Comparison of ENCODE assay signal across 25 cellular contexts in genomic region chr13:20399961-20400360, GRCh38.
"Had no signal": no experiment of that assay in that cellular context is flagged by ENCODE, and none has a peak within 500 bp of the region (broad histone marks: within the 10 kb centered on the region; RNA-seq: fewer than 3 reads in every experiment).

No MANE protein-coding gene starts in this region.

- ATAC-seq: activated CD8-positive, alpha-beta T cell treated with anti-CD3 and anti-CD28 coated beads, Interleukin-2, amount 10 ng/mL, durations not matched to agents 7 days and 5 days; activated T-cell treated with anti-CD3 and anti-CD28 coated beads, Interleukin-2, amount 50 U/mL, for 4 hours; heart right ventricle; left cardiac atrium; stimulated activated memory B cell treated with anti-CD40 and anti-IgM and Interleukin-4, amounts not matched to agents 10 μg/mL and 1 μg/mL and 100 μg/mL, for 72 hours; T-cell had no signal

- H3K27ac Mint-ChIP-seq: activated CD8-positive, alpha-beta T cell treated with anti-CD3 and anti-CD28 coated beads, Interleukin-2, amount 10 ng/mL, durations not matched to agents 7 days and 5 days; activated naive CD4-positive, alpha-beta T cell treated with anti-CD3 and anti-CD28 coated beads, Interleukin-2, amount 10 ng/mL, durations not matched to agents 7 days and 5 days; memory B cell; stimulated activated memory B cell treated with anti-CD40 and anti-IgM and Interleukin-4, amounts not matched to agents 10 μg/mL and 1 μg/mL and 100 μg/mL, for 72 hours; T-cell had no signal

- DNase-seq: activated CD4-positive, alpha-beta T cell treated with anti-CD3 and anti-CD28 coated beads for 1 hour; activated CD4-positive, alpha-beta T cell treated with anti-CD3 and anti-CD28 coated beads, Interleukin-2, amount 50 U/mL, for 1 hour; activated effector memory CD4-positive, alpha-beta T cell treated with anti-CD3 and anti-CD28 coated beads, Interleukin-2, amount 50 U/mL, for 16 hours; activated naive CD4-positive, alpha-beta T cell treated with anti-CD3 and anti-CD28 coated beads, Interleukin-2, amount 10 ng/mL, durations not matched to agents 7 days and 5 days; activated T-cell treated with anti-CD3 and anti-CD28 coated beads, Interleukin-2, amount 50 U/mL, for 4 hours; aorta; caudate nucleus; effector memory CD4-positive, alpha-beta T cell; heart right ventricle; islet precursor cell; left cardiac atrium; occipital lobe; sigmoid colon; stimulated activated CD4-positive, alpha-beta T cell treated with anti-CD3 and anti-CD28 coated beads, Interleukin-15, amount 100 ng/mL, for 24 hours; T-cell; T-helper 9 cell; testis; trophoblast cell; uterus had no signal

- H3K27me3 ChIP-seq: heart right ventricle, sigmoid colon, testis, uterus had no signal

- H3K9me3 ChIP-seq: heart right ventricle, sigmoid colon, testis, uterus had no signal

- H3K36me3 ChIP-seq: uterus had no signal

- H3K4me3 Mint-ChIP-seq: activated CD8-positive, alpha-beta T cell treated with anti-CD3 and anti-CD28 coated beads, Interleukin-2, amount 10 ng/mL, durations not matched to agents 7 days and 5 days; activated naive CD4-positive, alpha-beta T cell treated with anti-CD3 and anti-CD28 coated beads, Interleukin-2, amount 10 ng/mL, durations not matched to agents 7 days and 5 days; activated T-cell treated with anti-CD3 and anti-CD28 coated beads, Interleukin-2, amount 50 U/mL, for 4 hours; brain; memory B cell; nephron; stimulated activated memory B cell treated with anti-CD40 and anti-IgM and Interleukin-4, amounts not matched to agents 10 μg/mL and 1 μg/mL and 100 μg/mL, for 72 hours; T-cell had no signal

- H3K4me1 Mint-ChIP-seq: brain; memory B cell; stimulated activated memory B cell treated with anti-CD40 and anti-IgM and Interleukin-4, amounts not matched to agents 10 μg/mL and 1 μg/mL and 100 μg/mL, for 72 hours had no signal

- H3K4me3 ChIP-seq: heart right ventricle, sigmoid colon, smooth muscle cell, testis, uterus had no signal

- H3K9me3 Mint-ChIP-seq: activated T-cell treated with anti-CD3 and anti-CD28 coated beads, Interleukin-2, amount 50 U/mL, for 4 hours; brain; nephron had no signal

- H3K27ac ChIP-seq: heart right ventricle, sigmoid colon, testis, uterus had no signal

- H3K27me3 Mint-ChIP-seq: brain; stimulated activated memory B cell treated with anti-CD40 and anti-IgM and Interleukin-4, amounts not matched to agents 10 μg/mL and 1 μg/mL and 100 μg/mL, for 72 hours; T-cell had no signal

- H3K4me1 ChIP-seq: heart right ventricle, sigmoid colon, testis, uterus had no signal
